ENCODE assay signal across 14 cellular contexts in the genomic region with DNA sequence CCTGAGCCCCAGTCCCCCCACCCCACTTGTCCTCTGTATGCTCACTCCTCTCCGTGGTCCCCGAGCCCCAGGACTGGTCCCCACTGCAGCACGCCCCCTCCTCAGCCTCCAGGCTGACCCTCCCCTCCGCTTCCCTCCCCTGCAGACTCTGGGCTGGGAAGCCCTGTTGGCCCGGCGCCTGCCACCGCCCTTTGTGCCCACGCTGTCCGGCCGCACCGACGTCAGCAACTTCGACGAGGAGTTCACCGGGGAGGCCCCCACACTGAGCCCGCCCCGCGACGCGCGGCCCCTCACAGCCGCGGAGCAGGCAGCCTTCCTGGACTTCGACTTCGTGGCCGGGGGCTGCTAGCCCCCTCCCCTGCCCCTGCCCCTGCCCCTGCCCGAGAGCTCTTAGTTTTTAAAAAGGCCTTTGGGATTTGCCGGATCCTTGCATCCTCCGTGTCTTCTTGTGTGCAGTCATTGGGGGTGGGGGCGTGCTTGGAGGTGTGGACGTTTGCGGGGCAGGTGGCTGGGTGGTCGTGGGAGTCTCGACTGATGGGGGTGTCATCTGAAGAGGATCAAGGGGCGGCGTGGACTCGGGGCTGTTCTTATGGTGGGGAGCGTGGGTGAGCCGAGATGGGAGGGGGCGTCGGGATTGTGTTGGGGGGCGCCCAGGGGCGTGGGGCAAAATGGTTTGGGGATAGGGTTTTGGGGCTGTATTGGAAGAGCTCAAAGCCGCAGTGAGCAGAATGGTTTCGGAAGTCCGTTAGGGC. TPM values are rescaled to one million over a fixed set of nuclear protein-coding genes. Genes with fewer than 3 reads are reported as not detected.
DNase-seq lines count a peak whose midpoint lies in the region; ATAC-seq, FAIRE-seq and TF ChIP-seq lines count a peak whose summit lies in the region.
"Had no signal": no experiment of that assay in that cellular context is flagged by ENCODE, and none has a peak within 500 bp of the region (broad histone marks: within the 10 kb centered on the region; RNA-seq: fewer than 3 reads in every experiment).

No MANE protein-coding gene starts in this region.

- no peaks in the 10 kb centered on the region for H3K9me3 ChIP-seq in BLaER1 treated with 17β-estradiol and CSF1 and Interleukin-3, amounts not matched to agents 10 nM and 100 nM (replicated peaks in 1 of 11)
- H3K9me3 ChIP-seq in astrocyte (ENCODE audit: insufficient read depth, low read depth, low read length) (no peaks in the 10 kb centered on the region), mesenchymal stem cell (ENCODE audit: control insufficient read depth, low read length) (no peaks in the 10 kb centered on the region), gastrocnemius medialis (no peaks in the 10 kb centered on the region)
- H3K9me3 ChIP-seq: neutrophil, sigmoid colon had no signal

- H3K4me3 Mint-ChIP-seq in astrocyte (ENCODE audit: unreplicated experiment), result no peak overlapping the region
- H3K4me3 Mint-ChIP-seq in glutamatergic neuron (ENCODE audit: unreplicated experiment), result no peak overlapping the region
- H3K4me3 Mint-ChIP-seq: activated CD4-positive, alpha-beta T cell treated with anti-CD3 and anti-CD28 coated beads for 36 hours had no signal

- no peak overlapping the region for H2BK15ac ChIP-seq in mesenchymal stem cell (ENCODE audit: low read depth, poor library complexity, severe bottlenecking)

- H2BK120ac ChIP-seq in mesenchymal stem cell (ENCODE audit: low read depth, low read length), result no peak overlapping the region

- ATAC-seq in gastrocnemius medialis, result no peak

- no peak overlapping the region for H4K91ac ChIP-seq in mesenchymal stem cell (ENCODE audit: low read length)

- no peaks in the 10 kb centered on the region for H3K27me3 Mint-ChIP-seq in astrocyte (ENCODE audit: low read depth, unreplicated experiment)
- peaks cover 14% of the 10 kb centered on the region for H3K27me3 Mint-ChIP-seq in glutamatergic neuron (ENCODE audit: unreplicated experiment)

- H3K4me3 ChIP-seq in BLaER1 treated with 17β-estradiol and CSF1 and Interleukin-3, amounts not matched to agents 10 nM and 100 nM, result peak overlapping the region in 2 of 10 experiments; percentile 12 to 13; a peak in 3 of 20 replicates
- peak overlapping the region; percentile 50; the same call in 1 of the 2 replicates for H3K4me3 ChIP-seq in H7 (ENCODE audit: insufficient read depth, low read depth, low read length)
- no peak overlapping the region for H3K4me3 ChIP-seq in astrocyte (ENCODE audit: insufficient read depth, low read depth, low read length)
- H3K4me3 ChIP-seq in mesenchymal stem cell (ENCODE audit: insufficient read depth in 1 of 2, low read depth in 1 of 2, low read length in 2 of 2), result no peak overlapping the region
- no peak overlapping the region for H3K4me3 ChIP-seq in gastrocnemius medialis

- peaks cover 39 to 52% (median 49%) of the 10 kb centered on the region in 11 experiments for H3K36me3 ChIP-seq in BLaER1 treated with 17β-estradiol and CSF1 and Interleukin-3, amounts not matched to agents 10 nM and 100 nM
- H3K36me3 ChIP-seq in H7 (replicated peaks; ENCODE audit: control insufficient read depth, insufficient read depth, low read length) (peaks cover 3% of the 10 kb centered on the region), astrocyte (ENCODE audit: insufficient read depth, low read length) (no peaks in the 10 kb centered on the region), mesenchymal stem cell (ENCODE audit: control insufficient read depth in 1 of 2, insufficient read depth in 2 of 2, low read depth in 1 of 2, low read length in 2 of 2) (peaks cover 35 to 77% of the 10 kb centered on the region in 2 experiments), gastrocnemius medialis (peaks cover 0 to 37% of the 10 kb centered on the region in 2 donors)

- peaks cover 5% of the 10 kb centered on the region for H3K79me1 ChIP-seq in mesenchymal stem cell (replicated peaks; ENCODE audit: low read length, poor library complexity, severe bottlenecking)

- peaks cover 44 to 54% (median 47%) of the 10 kb centered on the region in 10 experiments for H3K4me1 ChIP-seq in BLaER1 treated with 17β-estradiol and CSF1 and Interleukin-3, amounts not matched to agents 10 nM and 100 nM
- H3K4me1 ChIP-seq in astrocyte (ENCODE audit: insufficient read depth, low read length) (peaks cover 12% of the 10 kb centered on the region), mesenchymal stem cell (ENCODE audit: control insufficient read depth, insufficient read depth, low read depth, low read length) (peaks cover 31% of the 10 kb centered on the region), gastrocnemius medialis (peaks cover 5 to 15% of the 10 kb centered on the region in 2 donors)

- peaks cover 0 to 74% (median 8%) of the 10 kb centered on the region in 11 experiments; a peak in 9 of 22 replicates for H4K20me1 ChIP-seq in BLaER1 treated with 17β-estradiol and CSF1 and Interleukin-3, amounts not matched to agents 10 nM and 100 nM
- peaks cover 22% of the 10 kb centered on the region for H4K20me1 ChIP-seq in astrocyte (ENCODE audit: insufficient read depth, low read length)

- no peaks in the 10 kb centered on the region for H3K79me2 ChIP-seq in astrocyte (ENCODE audit: insufficient read depth, low read length)

- intact Hi-C loops in gastrocnemius medialis (cut with DNase I; ENCODE audit: low total_unique reads), result no loop called here

- H2BK12ac ChIP-seq in mesenchymal stem cell (ENCODE audit: low read length in 2 of 2), result no peak overlapping the region

- H3K27me3 ChIP-seq in BLaER1 treated with 17β-estradiol and CSF1 and Interleukin-3, amounts not matched to agents 10 nM and 100 nM, result peaks cover 16 to 29% (median 26%) of the 10 kb centered on the region in 11 experiments
- H3K27me3 ChIP-seq in H7 (ENCODE audit: control insufficient read depth, insufficient read depth, low read length) (no peaks in the 10 kb centered on the region), astrocyte (ENCODE audit: insufficient read depth, low read length) (peaks cover 11% of the 10 kb centered on the region), mesenchymal stem cell (ENCODE audit: control insufficient read depth in 1 of 2, insufficient read depth in 1 of 2, low read length in 2 of 2) (peaks cover 0 to 17% of the 10 kb centered on the region in 2 experiments), gastrocnemius medialis (peaks cover 23 to 33% (median 27%) of the 10 kb centered on the region in 3 donors)

- no peak overlapping the region for H3K23ac ChIP-seq in mesenchymal stem cell (ENCODE audit: low read length in 2 of 2)

- TF ChIP-seq CTCF in astrocyte (IDR thresholded peaks at IDR 0.05; ENCODE audit: insufficient read depth, low read depth, low read length) (no peak), glutamatergic neuron (IDR thresholded peaks at IDR 0.05; ENCODE audit: partially characterized antibody, unreplicated experiment) (no peak), gastrocnemius medialis (IDR thresholded peaks at IDR 0.05 in 4 of 5, conservative IDR thresholded peaks at IDR 0.05 in 1 of 5) (no peak)

- DNase-seq in H7 (peak; percentile 78), astrocyte (ENCODE audit: low read depth) (no peak), mesenchymal stem cell (no peak), NCI-H146 (lab: John Stamatoyannopoulos, UW) (no peak), glutamatergic neuron (no peak), gastrocnemius medialis (no peak), H4 (ENCODE audit: low spot score) (no peak)
- DNase-seq: AML-193, sigmoid colon had no signal

- no peak overlapping the region for H3K27ac ChIP-seq in BLaER1 treated with 17β-estradiol and CSF1 and Interleukin-3, amounts not matched to agents 10 nM and 100 nM
- H3K27ac ChIP-seq in astrocyte (ENCODE audit: low read depth, low read length) (no peak overlapping the region), mesenchymal stem cell (ENCODE audit: low read length, poor library complexity, severe bottlenecking) (no peak overlapping the region), gastrocnemius medialis (no peak overlapping the region)
- H3K27ac ChIP-seq: neutrophil, sigmoid colon had no signal

- H3K4me1 Mint-ChIP-seq in astrocyte (ENCODE audit: low read depth, unreplicated experiment) (peaks cover 8% of the 10 kb centered on the region), glutamatergic neuron (ENCODE audit: low read depth, unreplicated experiment) (peaks cover 11% of the 10 kb centered on the region)

- H3K4ac ChIP-seq in mesenchymal stem cell (ENCODE audit: low read depth in 1 of 2, low read length in 2 of 2), result no peak overlapping the region

- H3K36me3 Mint-ChIP-seq in astrocyte (ENCODE audit: low read depth, unreplicated experiment), result peaks cover 3% of the 10 kb centered on the region
- H3K36me3 Mint-ChIP-seq in glutamatergic neuron (ENCODE audit: unreplicated experiment), result no peaks in the 10 kb centered on the region

- H3K9me3 Mint-ChIP-seq in astrocyte (ENCODE audit: unreplicated experiment), result no peaks in the 10 kb centered on the region
- peaks cover 11% of the 10 kb centered on the region for H3K9me3 Mint-ChIP-seq in glutamatergic neuron (ENCODE audit: unreplicated experiment)

- WGBS in mesenchymal stem cell, result 90% methylated on average over 43 of the region's 46 CpGs

- no peak overlapping the region for H3K14ac ChIP-seq in mesenchymal stem cell (ENCODE audit: low read length in 2 of 2)

- no peak for TF ChIP-seq POLR2A in gastrocnemius medialis (IDR thresholded peaks at IDR 0.05)

- in situ Hi-C loops in gastrocnemius medialis (cut with MboI; ENCODE audit: low sequenced_read_pairs in 4 of 4), result no loop called here

- FAIRE-seq in astrocyte (lab: Jason Lieb, UNC), result no peak
- FAIRE-seq: bronchial epithelial cell, frontal cortex had no signal

- H3K27ac Mint-ChIP-seq in astrocyte (ENCODE audit: unreplicated experiment), result no peak overlapping the region
- no peak overlapping the region for H3K27ac Mint-ChIP-seq in glutamatergic neuron (ENCODE audit: unreplicated experiment)
- H3K27ac Mint-ChIP-seq: activated CD4-positive, alpha-beta T cell treated with anti-CD3 and anti-CD28 coated beads for 36 hours had no signal

- H2AFZ ChIP-seq in astrocyte (ENCODE audit: low read depth, low read length) (no peak overlapping the region), mesenchymal stem cell (ENCODE audit: low read depth, low read length) (no peak overlapping the region)

- no peak overlapping the region for H2BK5ac ChIP-seq in mesenchymal stem cell (ENCODE audit: low read depth, low read length, poor library complexity, severe bottlenecking)

- H3K18ac ChIP-seq in mesenchymal stem cell (ENCODE audit: low read depth in 1 of 2, low read length in 2 of 2), result no peak overlapping the region

- no peak overlapping the region for H2AK5ac ChIP-seq in mesenchymal stem cell (ENCODE audit: low read length, severe bottlenecking)

- H3K9ac ChIP-seq in BLaER1 treated with 17β-estradiol and CSF1 and Interleukin-3, amounts not matched to agents 10 nM and 100 nM, result peak overlapping the region in 8 of 11 experiments; percentile 6 to 64 (median 58); a peak in 5 of 22 replicates
- H3K9ac ChIP-seq in astrocyte (ENCODE audit: low read length) (no peak overlapping the region), mesenchymal stem cell (ENCODE audit: low read length) (no peak overlapping the region)

- H4K8ac ChIP-seq in mesenchymal stem cell (ENCODE audit: low read length), result peak overlapping the region; percentile 4

- peak overlapping the region; percentile 68 to 96 (median 88) for H3K4me2 ChIP-seq in BLaER1 treated with 17β-estradiol and CSF1 and Interleukin-3, amounts not matched to agents 10 nM and 100 nM
- H3K4me2 ChIP-seq in astrocyte (ENCODE audit: low read length) (peak overlapping the region; percentile 62), mesenchymal stem cell (ENCODE audit: low read length, poor library complexity, severe bottlenecking) (no peak overlapping the region)

RNA-seq across cellular contexts. Expression of gene PTGER1, which starts 3.5 kb away (rescaled TPM):
- total RNA-seq in H7 (2014; rRNA removed; shearing (Covaris generic)), result 0.22 and 0.35 TPM in 2 replicates
- total RNA-seq in astrocyte (0.41 and 0.91 TPM in 2 replicates), glutamatergic neuron (ENCODE audit: unreplicated experiment) (2.0 TPM), gastrocnemius medialis (under 1 TPM in 1 of 4 donors, not detected in 3; 0.29 TPM)
- 1.2 TPM for polyA plus RNA-seq in mesenchymal stem cell (2013, experiment 1 of 2)
- 1.3 TPM for polyA plus RNA-seq in mesenchymal stem cell (2013, experiment 2 of 2)
- total RNA-seq in H4 (2014; rRNA removed; shearing (Covaris generic)), result not detected in 2 replicates
- total RNA-seq: frontal cortex had no signal

RNA-seq across cellular contexts. Expression of gene GIPC1, which starts 24.3 kb away (rescaled TPM):
- 97.8 and 116 TPM in 2 replicates for total RNA-seq in H7 (2014; rRNA removed; shearing (Covaris generic))
- total RNA-seq in astrocyte (145 and 169 TPM in 2 replicates), glutamatergic neuron (ENCODE audit: unreplicated experiment) (53.4 TPM), gastrocnemius medialis (10 to 100 TPM; 18.4 to 70.3 (median 54.7) TPM)
- 120 TPM for polyA plus RNA-seq in mesenchymal stem cell (2013, experiment 1 of 2)
- 116 TPM for polyA plus RNA-seq in mesenchymal stem cell (2013, experiment 2 of 2)
- total RNA-seq in H4 (2014; rRNA removed; shearing (Covaris generic)), result 36.5 and 62.6 TPM in 2 replicates

RNA-seq across cellular contexts. Expression of gene PKN1, which starts 38.5 kb away (rescaled TPM):
- 108 and 127 TPM in 2 replicates for total RNA-seq in H7 (2014; rRNA removed; shearing (Covaris generic))
- total RNA-seq in astrocyte (59.2 and 68.3 TPM in 2 replicates), glutamatergic neuron (ENCODE audit: unreplicated experiment) (117 TPM), gastrocnemius medialis (100 to 1,000 TPM in 1 of 4 donors, 10 to 100 TPM in 3; 52.1 to 130 (median 81.3) TPM)
- 75.4 TPM for polyA plus RNA-seq in mesenchymal stem cell (2013, experiment 1 of 2)
- polyA plus RNA-seq in mesenchymal stem cell (2013, experiment 2 of 2), result 74.2 TPM
- total RNA-seq in H4 (2014; rRNA removed; shearing (Covaris generic)), result 19.0 and 28.7 TPM in 2 replicates

RNA-seq across cellular contexts. Expression of gene DNAJB1, which starts 46.6 kb away (rescaled TPM):
- 44.6 and 46.9 TPM in 2 replicates for total RNA-seq in H7 (2014; rRNA removed; shearing (Covaris generic))
- total RNA-seq in astrocyte, result 100 and 105 TPM in 2 replicates
- 59.4 TPM for polyA plus RNA-seq in mesenchymal stem cell (2013, experiment 1 of 2)
- 60.1 TPM for polyA plus RNA-seq in mesenchymal stem cell (2013, experiment 2 of 2)
- 53.9 TPM for total RNA-seq in glutamatergic neuron (ENCODE audit: unreplicated experiment)
- 10 to 100 TPM; 12.3 to 27.3 (median 16.6) TPM for total RNA-seq in gastrocnemius medialis
- 110 and 137 TPM in 2 replicates for total RNA-seq in H4 (2014; rRNA removed; shearing (Covaris generic))

RNA-seq across cellular contexts. Expression of gene DDX39A, which starts 52.5 kb away (rescaled TPM):
- 94.6 and 131 TPM in 2 replicates for total RNA-seq in H7 (2014; rRNA removed; shearing (Covaris generic))
- 44.2 and 54.9 TPM in 2 replicates for total RNA-seq in astrocyte
- polyA plus RNA-seq in mesenchymal stem cell (2013, experiment 1 of 2), result 46.7 TPM
- polyA plus RNA-seq in mesenchymal stem cell (2013, experiment 2 of 2), result 46.1 TPM
- 103 TPM for total RNA-seq in glutamatergic neuron (ENCODE audit: unreplicated experiment)
- total RNA-seq in gastrocnemius medialis, result 10 to 100 TPM; 23.9 to 59.2 (median 41.3) TPM
- 162 and 211 TPM in 2 replicates for total RNA-seq in H4 (2014; rRNA removed; shearing (Covaris generic))

Comparison
In these comparisons a context has a peak if more than half of its experiments do, and no peak if none do; other contexts are left out.
1. H3K9ac ChIP-seq: peak in BLaER1 treated with 17β-estradiol and CSF1 and Interleukin-3, amounts not matched to agents 10 nM and 100 nM (8 of 11); none in astrocyte (single experiment) and mesenchymal stem cell (single experiment).